ENCODE assay signal across 1 cellular context in genomic region chr19:1081301-1082164, GRCh38.
A peak's percentile ranks its signal among the peaks of the same experiment; 100 is the strongest.
TF ChIP-seq lines count a peak whose summit lies in the region.

No MANE protein-coding gene starts in this region.

TF ChIP-seq in HepG2, 621 proteins besides CTCF, POLR2A, EP300 and RAD21:
- TF ChIP-seq, protein P1, sequence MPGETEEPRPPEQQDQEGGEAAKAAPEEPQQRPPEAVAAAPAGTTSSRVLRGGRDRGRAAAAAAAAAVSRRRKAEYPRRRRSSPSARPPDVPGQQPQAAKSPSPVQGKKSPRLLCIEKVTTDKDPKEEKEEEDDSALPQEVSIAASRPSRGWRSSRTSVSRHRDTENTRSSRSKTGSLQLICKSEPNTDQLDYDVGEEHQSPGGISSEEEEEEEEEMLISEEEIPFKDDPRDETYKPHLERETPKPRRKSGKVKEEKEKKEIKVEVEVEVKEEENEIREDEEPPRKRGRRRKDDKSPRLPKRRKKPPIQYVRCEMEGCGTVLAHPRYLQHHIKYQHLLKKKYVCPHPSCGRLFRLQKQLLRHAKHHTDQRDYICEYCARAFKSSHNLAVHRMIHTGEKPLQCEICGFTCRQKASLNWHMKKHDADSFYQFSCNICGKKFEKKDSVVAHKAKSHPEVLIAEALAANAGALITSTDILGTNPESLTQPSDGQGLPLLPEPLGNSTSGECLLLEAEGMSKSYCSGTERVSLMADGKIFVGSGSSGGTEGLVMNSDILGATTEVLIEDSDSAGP (CRISPR knock-in tag; IDR thresholded peaks at IDR 0.05; ENCODE audit: borderline replicate concordance) = peak; percentile 15; the same call in 1 of the 2 replicates
- TF ChIP-seq, protein P2, sequence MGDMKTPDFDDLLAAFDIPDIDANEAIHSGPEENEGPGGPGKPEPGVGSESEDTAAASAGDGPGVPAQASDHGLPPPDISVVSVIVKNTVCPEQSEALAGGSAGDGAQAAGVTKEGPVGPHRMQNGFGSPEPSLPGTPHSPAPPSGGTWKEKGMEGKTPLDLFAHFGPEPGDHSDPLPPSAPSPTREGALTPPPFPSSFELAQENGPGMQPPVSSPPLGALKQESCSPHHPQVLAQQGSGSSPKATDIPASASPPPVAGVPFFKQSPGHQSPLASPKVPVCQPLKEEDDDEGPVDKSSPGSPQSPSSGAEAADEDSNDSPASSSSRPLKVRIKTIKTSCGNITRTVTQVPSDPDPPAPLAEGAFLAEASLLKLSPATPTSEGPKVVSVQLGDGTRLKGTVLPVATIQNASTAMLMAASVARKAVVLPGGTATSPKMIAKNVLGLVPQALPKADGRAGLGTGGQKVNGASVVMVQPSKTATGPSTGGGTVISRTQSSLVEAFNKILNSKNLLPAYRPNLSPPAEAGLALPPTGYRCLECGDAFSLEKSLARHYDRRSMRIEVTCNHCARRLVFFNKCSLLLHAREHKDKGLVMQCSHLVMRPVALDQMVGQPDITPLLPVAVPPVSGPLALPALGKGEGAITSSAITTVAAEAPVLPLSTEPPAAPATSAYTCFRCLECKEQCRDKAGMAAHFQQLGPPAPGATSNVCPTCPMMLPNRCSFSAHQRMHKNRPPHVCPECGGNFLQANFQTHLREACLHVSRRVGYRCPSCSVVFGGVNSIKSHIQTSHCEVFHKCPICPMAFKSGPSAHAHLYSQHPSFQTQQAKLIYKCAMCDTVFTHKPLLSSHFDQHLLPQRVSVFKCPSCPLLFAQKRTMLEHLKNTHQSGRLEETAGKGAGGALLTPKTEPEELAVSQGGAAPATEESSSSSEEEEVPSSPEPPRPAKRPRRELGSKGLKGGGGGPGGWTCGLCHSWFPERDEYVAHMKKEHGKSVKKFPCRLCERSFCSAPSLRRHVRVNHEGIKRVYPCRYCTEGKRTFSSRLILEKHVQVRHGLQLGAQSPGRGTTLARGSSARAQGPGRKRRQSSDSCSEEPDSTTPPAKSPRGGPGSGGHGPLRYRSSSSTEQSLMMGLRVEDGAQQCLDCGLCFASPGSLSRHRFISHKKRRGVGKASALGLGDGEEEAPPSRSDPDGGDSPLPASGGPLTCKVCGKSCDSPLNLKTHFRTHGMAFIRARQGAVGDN (CRISPR knock-in tag; IDR thresholded peaks at IDR 0.05) = peak; percentile 47
- TF ChIP-seq, protein P3, sequence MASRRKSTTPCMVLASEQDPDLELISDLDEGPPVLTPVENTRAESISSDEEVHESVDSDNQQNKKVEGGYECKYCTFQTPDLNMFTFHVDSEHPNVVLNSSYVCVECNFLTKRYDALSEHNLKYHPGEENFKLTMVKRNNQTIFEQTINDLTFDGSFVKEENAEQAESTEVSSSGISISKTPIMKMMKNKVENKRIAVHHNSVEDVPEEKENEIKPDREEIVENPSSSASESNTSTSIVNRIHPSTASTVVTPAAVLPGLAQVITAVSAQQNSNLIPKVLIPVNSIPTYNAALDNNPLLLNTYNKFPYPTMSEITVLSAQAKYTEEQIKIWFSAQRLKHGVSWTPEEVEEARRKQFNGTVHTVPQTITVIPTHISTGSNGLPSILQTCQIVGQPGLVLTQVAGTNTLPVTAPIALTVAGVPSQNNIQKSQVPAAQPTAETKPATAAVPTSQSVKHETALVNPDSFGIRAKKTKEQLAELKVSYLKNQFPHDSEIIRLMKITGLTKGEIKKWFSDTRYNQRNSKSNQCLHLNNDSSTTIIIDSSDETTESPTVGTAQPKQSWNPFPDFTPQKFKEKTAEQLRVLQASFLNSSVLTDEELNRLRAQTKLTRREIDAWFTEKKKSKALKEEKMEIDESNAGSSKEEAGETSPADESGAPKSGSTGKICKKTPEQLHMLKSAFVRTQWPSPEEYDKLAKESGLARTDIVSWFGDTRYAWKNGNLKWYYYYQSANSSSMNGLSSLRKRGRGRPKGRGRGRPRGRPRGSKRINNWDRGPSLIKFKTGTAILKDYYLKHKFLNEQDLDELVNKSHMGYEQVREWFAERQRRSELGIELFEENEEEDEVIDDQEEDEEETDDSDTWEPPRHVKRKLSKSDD (CRISPR knock-in tag; IDR thresholded peaks at IDR 0.05; ENCODE audit: low read depth) = 0 out of 2 replicates have a peak, but pooled peaks have one; percentile 23
- peak; percentile 47; the same call in 1 of the 2 replicates for TF ChIP-seq PATZ1 (CRISPR knock-in tag; IDR thresholded peaks at IDR 0.05)
- TF ChIP-seq TBP (CRISPR knock-in tag; IDR thresholded peaks at IDR 0.05) = no peak
- no peak for TF ChIP-seq ZNF121 (CRISPR knock-in tag; IDR thresholded peaks at IDR 0.05)
